In genomic region chrX:43971966-43972961, GRCh38 we compare ENCODE assay signal across 11 cellular contexts. TPM values are rescaled to one million over a fixed set of nuclear protein-coding genes. Genes with fewer than 3 reads are reported as not detected.
A peak's percentile ranks its signal among the peaks of the same experiment; 100 is the strongest.
DNase-seq lines count a peak whose midpoint lies in the region; ATAC-seq, FAIRE-seq and TF ChIP-seq lines count a peak whose summit lies in the region.
"Had no signal": no experiment of that assay in that cellular context is flagged by ENCODE, and none has a peak within 500 bp of the region (broad histone marks: within the 10 kb centered on the region; RNA-seq: fewer than 3 reads in every experiment).

No MANE protein-coding gene starts in this region.

- H3K9ac ChIP-seq in keratinocyte (ENCODE audit: control insufficient read depth, extremely low read depth, insufficient read depth, low read length), result no peak overlapping the region

- in situ Hi-C loops in brain microvascular endothelial cell (cut with HindIII; ENCODE audit: low pct_ligation_motif_present, low sequenced_read_pairs), result no loop called here

- H3K36me3 ChIP-seq in brain microvascular endothelial cell (replicated peaks) (no peaks in the 10 kb centered on the region), keratinocyte (ENCODE audit: control insufficient read depth in 2 of 2, extremely low read depth in 1 of 2, insufficient read depth in 2 of 2, low read length in 2 of 2) (no peaks in the 10 kb centered on the region), stomach (no peaks in the 10 kb centered on the region)
- H3K36me3 ChIP-seq: Peyer's patch had no signal

- H3K4me1 ChIP-seq in keratinocyte (ENCODE audit: control insufficient read depth, extremely low read depth, insufficient read depth, low read length) (peaks cover 15% of the 10 kb centered on the region), stomach (peaks cover 0 to 8% (median 2%) of the 10 kb centered on the region in 4 donors)
- H3K4me1 ChIP-seq: Peyer's patch had no signal

- H3K9me1 ChIP-seq in keratinocyte (ENCODE audit: control insufficient read depth, extremely low read depth, insufficient read depth, low read length), result no peaks in the 10 kb centered on the region

- H3K27ac ChIP-seq in brain microvascular endothelial cell, result no peak overlapping the region
- H3K27ac ChIP-seq in keratinocyte (ENCODE audit: control insufficient read depth, insufficient read depth, low read length), result no peak overlapping the region
- no peak overlapping the region for H3K27ac ChIP-seq in stomach
- H3K27ac ChIP-seq: Peyer's patch had no signal

- no peak for TF ChIP-seq CTCF in brain microvascular endothelial cell (IDR thresholded peaks at IDR 0.05; ENCODE audit: low read depth, low read length, missing control alignments)
- no peak for TF ChIP-seq CTCF in keratinocyte (optimal IDR thresholded peaks at IDR 0.05 in 1 of 3, IDR thresholded peaks at IDR 0.05 in 1 of 3, conservative IDR thresholded peaks at IDR 0.05 in 1 of 3; ENCODE audit: extremely low read depth in 1 of 3, insufficient read depth in 2 of 3, low read length in 3 of 3)
- TF ChIP-seq CTCF in stomach (IDR thresholded peaks at IDR 0.05), result no peak

- TF ChIP-seq POLR2A in stomach (IDR thresholded peaks at IDR 0.05) (no peak), GM12892 (IDR thresholded peaks at IDR 0.05; ENCODE audit: low read depth, low read length) (no peak)

- intact Hi-C loops in stomach (cut with DNase I; ENCODE audit: low total_unique reads), result no loop called here

- H3K9me3 ChIP-seq in keratinocyte (ENCODE audit: control insufficient read depth, low read depth, low read length), result no peaks in the 10 kb centered on the region
- H3K9me3 ChIP-seq in stomach, result no peaks in the 10 kb centered on the region
- H3K9me3 ChIP-seq: Peyer's patch had no signal

- dilution Hi-C loops in keratinocyte (cut with MboI; ENCODE audit: extremely low pct_ligation_motif_present, low sequenced_read_pairs), result no loop called here

- 30 to 43% (median 37%) methylated on average over 19 of the region's 19 CpGs for WGBS in stomach, 5 donors

- DNase-seq in DMS79 treated with DMSO at 0.1 percent for 48 hours (lab: John Stamatoyannopoulos, UW), result peak; percentile 0
- no peak for DNase-seq in DMS79 (lab: John Stamatoyannopoulos, UW)
- DNase-seq in brain microvascular endothelial cell, result no peak
- DNase-seq in keratinocyte (ENCODE audit: low read depth, low spot score), result no peak
- no peak for DNase-seq in stomach
- no peak for DNase-seq in occipital lobe (lab: John Stamatoyannopoulos, UW)
- no peak for DNase-seq in GM12892 (ENCODE audit: insufficient read length)
- DNase-seq: 8988T, Peyer's patch had no signal

- H2AFZ ChIP-seq in keratinocyte (ENCODE audit: control insufficient read depth, low read length), result no peak overlapping the region

- H3K27me3 ChIP-seq in brain microvascular endothelial cell (replicated peaks) (no peaks in the 10 kb centered on the region), keratinocyte (ENCODE audit: control insufficient read depth, extremely low read depth, insufficient read depth, low read length) (peaks cover 4% of the 10 kb centered on the region), stomach (peaks cover 0 to 29% (median 0%) of the 10 kb centered on the region in 3 donors)
- H3K27me3 ChIP-seq: Peyer's patch had no signal

- peak overlapping the region; percentile 53 for H3K4me2 ChIP-seq in keratinocyte (ENCODE audit: control insufficient read depth, extremely low read depth, insufficient read depth, low read depth, low read length)

- no peak for FAIRE-seq in keratinocyte (lab: Jason Lieb, UNC)
- no peak for FAIRE-seq in GM12892 (lab: Jason Lieb, UNC)
- FAIRE-seq: GM12878 had no signal

- TF ChIP-seq EP300 in stomach (IDR thresholded peaks at IDR 0.05), result no peak

- H3K79me2 ChIP-seq in keratinocyte (ENCODE audit: control insufficient read depth, insufficient read depth, low read length), result no peaks in the 10 kb centered on the region

- H4K20me1 ChIP-seq in keratinocyte (ENCODE audit: control insufficient read depth, extremely low read depth, insufficient read depth, low read length), result no peaks in the 10 kb centered on the region

- ATAC-seq in HG03097 (IDR thresholded peaks at IDR 0.05; ENCODE audit: low FRiP score, unreplicated experiment), result no peak
- ATAC-seq: GM12878 had no signal

- H3K4me3 ChIP-seq in brain microvascular endothelial cell (ENCODE audit: low read depth, low read length) (peak overlapping the region; percentile 47), keratinocyte (ENCODE audit: control insufficient read depth in 2 of 3, extremely low read depth in 1 of 3, insufficient read depth in 2 of 3, low read depth in 1 of 3, low read length in 3 of 3) (no peak overlapping the region), stomach (peak overlapping the region; percentile 31 to 38 (median 34))
- H3K4me3 ChIP-seq: GM12878 had no signal

RNA-seq across cellular contexts. Expression of gene NDP, which starts 0.9 kb away (rescaled TPM):
- polyA plus RNA-seq in keratinocyte (0.03 to 0.04 TPM in 2 of 3 replicates, not detected in the other), stomach (under 1 TPM in 2 of 3 donors, not detected in 1; 0.15 to 0.19 TPM)
- 0.15 TPM for polyA plus RNA-seq in keratinocyte (2011; ENCODE audit: low read depth)
- not detected in 2 replicates for polyA plus RNA-seq in keratinocyte (2011; cell fraction: cytosol; rRNA removed)
- not detected in 2 replicates for polyA plus RNA-seq in keratinocyte (2011; cell fraction: nucleus; rRNA removed)
- polyA plus RNA-seq in keratinocyte (2012; ENCODE audit: low replicate concordance), result not detected in 2 replicates
- not detected in 3 replicates for polyA minus RNA-seq in keratinocyte
- not detected for polyA minus RNA-seq in keratinocyte (2011; cell fraction: cytosol; rRNA and poly(A)+ RNA removed)
- not detected in 2 replicates for polyA minus RNA-seq in keratinocyte (2011; cell fraction: nucleus; rRNA and poly(A)+ RNA removed)
- total RNA-seq in stomach (under 1 TPM in 1 of 5 donors, not detected in 4; 0.73 TPM), occipital lobe (15.1 TPM)
- not detected for polyA plus RNA-seq in GM12892 (2012; ENCODE audit: missing spikeins)
- total RNA-seq: GM12878 had no signal

Comparison
In these comparisons a context has a peak if more than half of its experiments do, and no peak if none do; other contexts are left out.
1. H3K4me3 ChIP-seq: peak in brain microvascular endothelial cell (single experiment) and stomach (4 of 4); none in keratinocyte (0 of 3).